ENCODE assay signal across 13 cellular contexts in genomic region chr15:70604671-70605070, GRCh38.
DNase-seq lines count a peak whose midpoint lies in the region; FAIRE-seq and TF ChIP-seq lines count a peak whose summit lies in the region.
"Had no signal": no experiment of that assay in that cellular context is flagged by ENCODE, and none has a peak within 500 bp of the region (broad histone marks: within the 10 kb centered on the region; RNA-seq: fewer than 3 reads in every experiment).

No MANE protein-coding gene starts in this region.

- peak overlapping the region; percentile 63 for H3K4me2 ChIP-seq in BLaER1
- peak overlapping the region; percentile 5 for H3K4me2 ChIP-seq in endothelial cell of umbilical vein (ENCODE audit: insufficient read depth, low read length)
- peak overlapping the region; percentile 15 for H3K4me2 ChIP-seq in neural progenitor cell

- H3K36me3 Mint-ChIP-seq in neural progenitor cell (no peaks in the 10 kb centered on the region), Caco-2 (ENCODE audit: insufficient read depth, unreplicated experiment) (no peaks in the 10 kb centered on the region)

- H2AFZ ChIP-seq in endothelial cell of umbilical vein (ENCODE audit: low read depth, low read length) (peak overlapping the region; percentile 15), neural progenitor cell (replicated peaks) (no peak overlapping the region)

- H3F3A ChIP-seq in neural progenitor cell (ENCODE audit: low read depth), result peaks cover 35% of the 10 kb centered on the region

- peaks cover 12% of the 10 kb centered on the region for H3K4me1 ChIP-seq in BLaER1
- peaks cover 15% of the 10 kb centered on the region for H3K4me1 ChIP-seq in endothelial cell of umbilical vein (ENCODE audit: control insufficient read depth, extremely low read depth, insufficient read depth, low read length)
- H3K4me1 ChIP-seq in neural progenitor cell, result peaks cover 37% of the 10 kb centered on the region
- H3K4me1 ChIP-seq in Caco-2, result peaks cover 17% of the 10 kb centered on the region
- H3K4me1 ChIP-seq: colonic mucosa had no signal

- CTCF ChIA-PET in endothelial cell of umbilical vein (lab: Charles Lee) (interaction anchor here (0.9 to 2.1 kb wide), 11 partner anchors 17 to 207 kb away, joined by 3 to 11 read pairs (median 3); no protein-coding TSS in a partner anchor), Caco-2 (lab: Charles Lee) (interaction anchor here (0.8 kb wide), 1 partner anchor 36 kb away, joined by 3 read pairs; no protein-coding TSS in a partner anchor)

- H3K4me1 Mint-ChIP-seq in neural progenitor cell (peaks cover 53% of the 10 kb centered on the region), Caco-2 (ENCODE audit: low read depth, unreplicated experiment) (peaks cover 10% of the 10 kb centered on the region)

- H3K9me1 ChIP-seq in endothelial cell of umbilical vein (replicated peaks; ENCODE audit: control insufficient read depth, extremely low read depth, insufficient read depth, low read length), result no peaks in the 10 kb centered on the region

- H3K36me3 ChIP-seq in BLaER1 (no peaks in the 10 kb centered on the region), endothelial cell of umbilical vein (ENCODE audit: control insufficient read depth in 2 of 2, extremely low read depth in 1 of 2, insufficient read depth in 2 of 2, low read length in 2 of 2) (no peaks in the 10 kb centered on the region), neural progenitor cell (no peaks in the 10 kb centered on the region), Caco-2 (ENCODE audit: control insufficient read depth, insufficient read depth, low read length) (no peaks in the 10 kb centered on the region)
- H3K36me3 ChIP-seq: colonic mucosa, neutrophil had no signal

- H4K20me1 ChIP-seq in BLaER1 (no peaks in the 10 kb centered on the region), endothelial cell of umbilical vein (replicated peaks; ENCODE audit: control insufficient read depth, extremely low read depth, insufficient read depth, low read length) (no peaks in the 10 kb centered on the region), neural progenitor cell (ENCODE audit: low read depth) (no peaks in the 10 kb centered on the region)

- H3K4me3 Mint-ChIP-seq in neural progenitor cell (peak overlapping the region; percentile 12), Caco-2 (ENCODE audit: unreplicated experiment) (no peak overlapping the region)

- H3K79me2 ChIP-seq in endothelial cell of umbilical vein (ENCODE audit: control insufficient read depth, insufficient read depth, low read length) (no peaks in the 10 kb centered on the region), neural progenitor cell (ENCODE audit: low read depth) (no peaks in the 10 kb centered on the region)

- H3K27me3 Mint-ChIP-seq in neural progenitor cell (ENCODE audit: insufficient read depth, low read depth), result peaks cover 2% of the 10 kb centered on the region
- no peaks in the 10 kb centered on the region for H3K27me3 Mint-ChIP-seq in Caco-2 (ENCODE audit: insufficient read depth, unreplicated experiment)

- BruUV-seq in endothelial cell of umbilical vein (replicated peaks; lab: Mats Ljungman, UMichigan), result no TSS peak
- no TSS peak for BruUV-seq in Caco-2 (replicated peaks; lab: Mats Ljungman, UMichigan)

- intact Hi-C loops in endothelial cell of umbilical vein (cut with micrococcal nuclease), result no loop called here
- intact Hi-C loops in Caco-2 (cut with micrococcal nuclease; ENCODE audit: unreplicated experiment), result no loop called here

- peak; percentile 62 for FAIRE-seq in endothelial cell of umbilical vein (lab: Jason Lieb, UNC)

- POLR2A ChIA-PET in endothelial cell of umbilical vein (lab: Charles Lee) (no interaction called here), Caco-2 (lab: Charles Lee) (interaction anchor here (0.8 kb wide), 1 partner anchor 20 kb away, joined by 4 read pairs; no protein-coding TSS in a partner anchor)

- H3K27me3 ChIP-seq in BLaER1, result no peaks in the 10 kb centered on the region
- H3K27me3 ChIP-seq in endothelial cell of umbilical vein (ENCODE audit: control insufficient read depth in 2 of 2, insufficient read depth in 2 of 2, low read length in 2 of 2), result peaks cover 0 to 2% of the 10 kb centered on the region in 2 experiments
- no peaks in the 10 kb centered on the region for H3K27me3 ChIP-seq in neural progenitor cell
- no peaks in the 10 kb centered on the region for H3K27me3 ChIP-seq in Caco-2 (replicated peaks; ENCODE audit: control insufficient read depth, insufficient read depth, low read length)
- H3K27me3 ChIP-seq: colonic mucosa, neutrophil had no signal

- H3K27ac Mint-ChIP-seq in neural progenitor cell (peak overlapping the region; percentile 83), Caco-2 (ENCODE audit: unreplicated experiment) (no peak overlapping the region)

- H3K9ac ChIP-seq in BLaER1 (no peak overlapping the region), endothelial cell of umbilical vein (replicated peaks; ENCODE audit: extremely low read depth, insufficient read depth, low read length) (no peak overlapping the region), neural progenitor cell (no peak overlapping the region)

- H3K9me3 ChIP-seq in BLaER1 (peaks cover 6% of the 10 kb centered on the region; the same call in 1 of the 2 replicates), endothelial cell of umbilical vein (replicated peaks; ENCODE audit: control insufficient read depth, insufficient read depth, low read length) (no peaks in the 10 kb centered on the region), neural progenitor cell (ENCODE audit: low read depth) (no peaks in the 10 kb centered on the region), Caco-2 (peaks cover 4% of the 10 kb centered on the region; the same call in 1 of the 2 replicates)
- H3K9me3 ChIP-seq: colonic mucosa, neutrophil had no signal

- TF ChIP-seq POLR2A in endothelial cell of umbilical vein (IDR thresholded peaks at IDR 0.05; ENCODE audit: low read depth, low read length), result no peak

- DNase-seq in NCI-H2107 (lab: John Stamatoyannopoulos, UW) (peak; percentile 1), endothelial cell of umbilical vein (ENCODE audit: low read depth, low spot score) (peak; percentile 56), neural progenitor cell (ENCODE audit: low spot score) (peak; percentile 53), Caco-2 (no peak), 8988T (no peak), ecto neural progenitor cell (ENCODE audit: low spot score) (no peak)
- no peak for DNase-seq in activated T-cell treated with anti-CD3 and anti-CD28 coated beads, Interleukin-2, amount 50 U/mL, for 48 hours
- DNase-seq: activated CD4-positive, CD25-positive, alpha-beta regulatory T cell; colonic mucosa; NCI-H2081; trophoblast cell had no signal

- dilution Hi-C loops in endothelial cell of umbilical vein (cut with MboI; ENCODE audit: extremely low pct_ligation_motif_present, low sequenced_read_pairs), result no loop called here

- H3K4me3 ChIP-seq in BLaER1, result no peak overlapping the region
- no peak overlapping the region for H3K4me3 ChIP-seq in endothelial cell of umbilical vein (replicated peaks in 1 of 3; ENCODE audit: insufficient read depth in 1 of 3, low read depth in 1 of 3, low read length in 3 of 3)
- no peak overlapping the region for H3K4me3 ChIP-seq in neural progenitor cell
- H3K4me3 ChIP-seq in Caco-2 (ENCODE audit: low read depth, low read length), result no peak overlapping the region
- H3K4me3 ChIP-seq: colonic mucosa had no signal

- peaks cover 1% of the 10 kb centered on the region for H3K9me3 Mint-ChIP-seq in neural progenitor cell
- peaks cover 13% of the 10 kb centered on the region for H3K9me3 Mint-ChIP-seq in Caco-2 (ENCODE audit: unreplicated experiment)

- no peak overlapping the region for H3K27ac ChIP-seq in BLaER1
- H3K27ac ChIP-seq in endothelial cell of umbilical vein (ENCODE audit: insufficient read depth, low read depth, low read length), result no peak overlapping the region
- no peak overlapping the region for H3K27ac ChIP-seq in neural progenitor cell
- H3K27ac ChIP-seq: colonic mucosa, neutrophil had no signal

- peak in 1 of 2 donors; percentile 10 for TF ChIP-seq CTCF in endothelial cell of umbilical vein (IDR thresholded peaks at IDR 0.05; ENCODE audit: extremely low read depth in 1 of 2, insufficient read depth in 1 of 2, low read depth in 1 of 2, low read length in 2 of 2)
- peak; percentile 20 for TF ChIP-seq CTCF in neural progenitor cell (IDR thresholded peaks at IDR 0.05)
- peak in 1 of 2 experiments; percentile 3 for TF ChIP-seq CTCF in Caco-2 (IDR thresholded peaks at IDR 0.05; ENCODE audit: insufficient read depth in 1 of 2, low read depth in 1 of 2, low read length in 1 of 2, severe bottlenecking in 1 of 2, unreplicated experiment in 1 of 2)

TF ChIP-seq in endothelial cell of umbilical vein, 7 proteins besides CTCF, POLR2A, EP300 and RAD21:
- TF ChIP-seq POLR2AphosphoS5 (IDR thresholded peaks at IDR 0.05; ENCODE audit: insufficient read depth, low read depth, low read length), result no peak
- no peak for TF ChIP-seq MYC (IDR thresholded peaks at IDR 0.05; ENCODE audit: low read depth, low read length)
- no peak for TF ChIP-seq FOS (IDR thresholded peaks at IDR 0.05; ENCODE audit: borderline replicate concordance, insufficient read depth, low read length)
- TF ChIP-seq MAX (IDR thresholded peaks at IDR 0.05; ENCODE audit: insufficient read depth, insufficient read length), result no peak
- TF ChIP-seq JUN (IDR thresholded peaks at IDR 0.05; ENCODE audit: borderline replicate concordance, insufficient read depth, insufficient read length, low read depth), result no peak
- no peak for TF ChIP-seq EZH2 (IDR thresholded peaks at IDR 0.05; ENCODE audit: borderline replicate concordance, low read depth, low read length, severe bottlenecking)
- TF ChIP-seq GATA2 (IDR thresholded peaks at IDR 0.05; ENCODE audit: insufficient read depth, insufficient read length, low read depth, low read length), result no peak
TF ChIP-seq in endothelial cell of umbilical vein: peak in this region for 0.

Comparison
In these comparisons a context has a peak if more than half of its experiments do, and no peak if none do; other contexts are left out.
1. H3K4me2 ChIP-seq: peak in every context shown above with its lines; median percentile 63 in BLaER1; 15 in neural progenitor cell; 5 in endothelial cell of umbilical vein.
2. DNase-seq: peak in NCI-H2107 (single experiment), endothelial cell of umbilical vein (single experiment) and neural progenitor cell (single experiment); none in Caco-2 (0 of 2), activated T-cell treated with anti-CD3 and anti-CD28 coated beads, Interleukin-2, amount 50 U/mL, for 48 hours (0 of 2), 8988T (single experiment) and ecto neural progenitor cell (single experiment).